9 cellular contexts compared by ENCODE assay signal in the genomic region with DNA sequence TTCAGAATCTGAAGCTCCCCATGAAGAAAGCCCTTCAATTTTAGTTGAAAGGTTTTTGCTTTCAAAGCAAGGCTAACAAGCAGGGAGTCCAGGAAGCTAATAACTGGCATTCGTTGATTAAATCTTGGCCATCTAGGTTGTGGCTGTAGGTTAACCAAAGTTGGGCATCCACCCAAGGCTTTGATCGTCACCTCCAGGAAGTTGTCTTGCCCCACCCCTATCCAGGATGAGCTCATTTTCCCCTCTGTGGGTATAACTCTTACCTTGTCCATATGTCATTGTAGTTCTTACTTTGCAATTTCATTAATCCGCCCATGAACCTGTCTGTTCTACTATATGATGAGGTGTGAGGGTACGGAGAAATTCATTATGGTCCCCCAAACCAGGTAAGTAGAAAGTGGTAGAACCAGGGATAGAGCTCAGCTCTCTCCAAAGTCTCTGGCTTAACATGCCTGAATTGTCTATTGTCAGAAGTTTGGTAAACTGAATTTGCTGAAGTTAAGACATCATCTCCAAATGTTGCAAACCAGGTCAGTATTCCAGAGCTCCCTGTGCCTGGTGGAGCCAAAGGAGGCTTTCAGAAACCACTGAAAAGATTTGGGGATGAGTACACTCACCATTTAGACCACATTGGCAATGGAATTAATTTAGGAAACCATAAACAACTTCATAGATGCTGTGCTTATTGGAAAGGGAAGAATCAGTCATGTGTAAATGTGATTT.
DNase-seq lines count a peak whose midpoint lies in the region; ATAC-seq and TF ChIP-seq lines count a peak whose summit lies in the region.
"Had no signal": no experiment of that assay in that cellular context is flagged by ENCODE, and none has a peak within 500 bp of the region (broad histone marks: within the 10 kb centered on the region; RNA-seq: fewer than 3 reads in every experiment).

No MANE protein-coding gene starts in this region.

- no peak for TF ChIP-seq CTCF in omental fat pad (IDR thresholded peaks at IDR 0.05)

- no peak for TF ChIP-seq RAD21 in Ishikawa (IDR thresholded peaks at IDR 0.05; ENCODE audit: low read depth)

- H3K4me1 ChIP-seq in effector memory CD4-positive, alpha-beta T cell (ENCODE audit: control insufficient read depth, insufficient read depth, low read length, poor library complexity, severe bottlenecking): peaks cover 30% of the 10 kb centered on the region

- H3K4me3 ChIP-seq in effector memory CD4-positive, alpha-beta T cell (ENCODE audit: insufficient read depth, low read depth, low read length, poor library complexity, severe bottlenecking): no peak overlapping the region
- H3K4me3 ChIP-seq: lung had no signal

- H3K9me3 ChIP-seq in effector memory CD4-positive, alpha-beta T cell (ENCODE audit: control insufficient read depth, low read length): peaks cover 13% of the 10 kb centered on the region

- peaks cover 11% of the 10 kb centered on the region for H3K36me3 ChIP-seq in effector memory CD4-positive, alpha-beta T cell (ENCODE audit: control insufficient read depth, insufficient read depth, low read length)

- peak; percentile 62 to 64 for DNase-seq in activated CD4-positive, alpha-beta T cell treated with anti-CD3 and anti-CD28 coated beads, Interleukin-2, amount 50 U/mL, for 4 hours
- peak; percentile 64 to 69 (median 64) for DNase-seq in effector memory CD4-positive, alpha-beta T cell
- DNase-seq in stimulated activated CD8-positive, alpha-beta memory T cell treated with anti-CD3 and anti-CD28 coated beads, Interleukin-15, amount 100 ng/mL, for 1 hour (ENCODE audit: low read depth): peak; percentile 42
- DNase-seq in NCI-H2107 (lab: John Stamatoyannopoulos, UW) (no peak), omental fat pad (ENCODE audit: low spot score) (no peak)

- H3K27ac ChIP-seq in effector memory CD4-positive, alpha-beta T cell (ENCODE audit: insufficient read depth, low read length, poor library complexity, severe bottlenecking): peak overlapping the region; percentile 45

- no peaks in the 10 kb centered on the region for H3K27me3 ChIP-seq in effector memory CD4-positive, alpha-beta T cell (replicated peaks; ENCODE audit: control insufficient read depth, insufficient read depth, low read length, poor library complexity, severe bottlenecking)

- no peak for ATAC-seq in HG03045 (IDR thresholded peaks at IDR 0.05; ENCODE audit: unreplicated experiment)
- no peak for ATAC-seq in HG02938 (IDR thresholded peaks at IDR 0.05; ENCODE audit: unreplicated experiment)
- ATAC-seq in omental fat pad (ENCODE audit: low FRiP score): no peak

- TF ChIP-seq EP300 in Ishikawa (IDR thresholded peaks at IDR 0.05; ENCODE audit: borderline replicate concordance): no peak

TF ChIP-seq in Ishikawa, 13 proteins besides CTCF, POLR2A, EP300 and RAD21:
- TF ChIP-seq NFIC (IDR thresholded peaks at IDR 0.05): peak; percentile 41; the same call in 1 of the 2 replicates
- no peak for TF ChIP-seq TCF12 (IDR thresholded peaks at IDR 0.05; ENCODE audit: low read depth)

Comparison
In these comparisons a context has a peak if more than half of its experiments do, and no peak if none do; other contexts are left out.
1. DNase-seq: peak in activated CD4-positive, alpha-beta T cell treated with anti-CD3 and anti-CD28 coated beads, Interleukin-2, amount 50 U/mL, for 4 hours (2 of 2), effector memory CD4-positive, alpha-beta T cell (3 of 3) and stimulated activated CD8-positive, alpha-beta memory T cell treated with anti-CD3 and anti-CD28 coated beads, Interleukin-15, amount 100 ng/mL, for 1 hour (single experiment); none in NCI-H2107 (single experiment) and omental fat pad (single experiment).